In the genomic region with DNA sequence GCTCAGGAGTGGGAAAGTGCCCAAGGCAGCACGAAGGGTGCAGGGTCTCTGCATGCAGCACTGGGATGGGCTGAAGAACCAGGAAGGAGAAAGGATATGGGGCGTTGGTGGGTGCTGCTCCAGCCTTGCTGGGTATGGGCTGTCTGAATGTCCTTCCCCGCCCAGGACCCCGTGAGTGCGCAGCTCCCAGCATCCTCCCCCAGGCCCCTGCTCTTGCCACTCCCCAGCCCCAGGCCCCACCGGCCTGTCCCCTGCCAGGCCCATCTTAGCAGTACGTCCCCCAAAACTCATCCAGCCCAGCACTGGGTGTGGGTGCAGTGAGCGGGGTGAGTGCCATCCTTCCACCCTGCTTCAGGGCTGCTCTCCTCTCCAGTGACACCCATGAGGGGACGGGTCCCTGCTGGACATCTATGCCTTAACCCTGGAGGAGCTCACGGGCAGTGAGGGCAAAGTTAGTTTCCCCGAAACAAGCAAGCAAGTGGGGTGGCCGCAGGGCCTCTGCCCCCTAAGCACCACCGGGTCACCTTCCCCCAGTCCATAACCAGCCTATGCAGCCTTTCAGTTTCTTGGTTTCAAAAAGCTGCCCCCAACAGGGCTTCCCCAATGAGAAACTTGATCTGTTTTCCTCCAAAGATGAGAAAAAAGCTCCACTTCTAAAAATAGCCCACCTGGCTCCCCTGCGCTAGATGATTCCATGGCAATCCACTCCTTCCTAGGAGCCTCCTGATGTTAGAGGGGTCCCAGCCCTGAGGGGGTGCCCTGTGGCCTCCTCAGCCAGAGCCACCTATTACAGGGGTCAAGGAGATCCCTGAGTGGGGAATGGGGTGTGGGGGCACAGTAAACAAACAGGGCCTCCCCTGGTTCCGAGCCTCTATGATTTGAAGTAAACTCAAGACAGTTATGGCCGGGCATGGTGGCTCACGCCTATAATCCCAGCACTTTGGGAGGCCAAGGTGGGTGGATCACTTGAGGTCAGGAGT, we compare ENCODE assay signal across 1 cellular context.
TF ChIP-seq lines count a peak whose summit lies in the region.

No MANE protein-coding gene starts in this region.

TF ChIP-seq in HEK293T, 16 proteins besides CTCF, POLR2A, EP300 and RAD21 (continued from another document):
- TF ChIP-seq PKNOX1 (IDR thresholded peaks at IDR 0.05) = no peak
- no peak for TF ChIP-seq FOXA1 (IDR thresholded peaks at IDR 0.05)
- no peak for TF ChIP-seq L3MBTL2 (conservative IDR thresholded peaks at IDR 0.05)
- TF ChIP-seq LEF1 (IDR thresholded peaks at IDR 0.05; ENCODE audit: borderline replicate concordance) = no peak
- no peak for TF ChIP-seq SP1 (IDR thresholded peaks at IDR 0.05)
- TF ChIP-seq ZNF384 (IDR thresholded peaks at IDR 0.05) = no peak
- TF ChIP-seq BHLHE40 (IDR thresholded peaks at IDR 0.05; ENCODE audit: borderline replicate concordance) = no peak
- no peak for TF ChIP-seq ELF4 (IDR thresholded peaks at IDR 0.05)
- TF ChIP-seq SUZ12 (IDR thresholded peaks at IDR 0.05) = no peak
- TF ChIP-seq TARDBP (IDR thresholded peaks at IDR 0.05) = no peak
- TF ChIP-seq HDGF (IDR thresholded peaks at IDR 0.05; ENCODE audit: borderline replicate concordance) = no peak
- TF ChIP-seq ARNT (IDR thresholded peaks at IDR 0.05) = no peak
- TF ChIP-seq FOXM1 (IDR thresholded peaks at IDR 0.05; ENCODE audit: borderline replicate concordance) = no peak
